30 cellular contexts compared by ENCODE assay signal in genomic region chr10:67603701-67604100, GRCh38.
"Had no signal": no experiment of that assay in that cellular context is flagged by ENCODE, and none has a peak within 500 bp of the region (broad histone marks: within the 10 kb centered on the region; RNA-seq: fewer than 3 reads in every experiment).

No MANE protein-coding gene starts in this region.

- H3K27ac ChIP-seq: ascending aorta, KMS-11, PC-9, SJCRH30, SK-N-MC had no signal

- H3K9me3 ChIP-seq: ascending aorta, SJCRH30 had no signal

- H3K9ac ChIP-seq: KMS-11 had no signal

- H3K4me2 ChIP-seq: KMS-11, PC-9 had no signal

- ATAC-seq: activated CD4-positive, alpha-beta T cell treated with anti-CD3 and anti-CD28 coated beads for 36 hours; activated CD4-positive, CD25-positive, alpha-beta regulatory T cell treated with anti-CD3 and anti-CD28 coated beads, Interleukin-2, amount 50 U/mL, for 24 hours; activated CD8-positive, alpha-beta T cell treated with anti-CD3 and anti-CD28 coated beads, Interleukin-2, amount 10 ng/mL, durations not matched to agents 7 days and 5 days had no signal

- H3K9me3 Mint-ChIP-seq: activated CD4-positive, alpha-beta T cell treated with anti-CD3 and anti-CD28 coated beads, Interleukin-2, amount 10 ng/mL, durations not matched to agents 7 days and 5 days; activated naive CD4-positive, alpha-beta T cell treated with anti-CD3 and anti-CD28 coated beads, Interleukin-2, amount 50 U/mL, for 24 hours; activated naive CD8-positive, alpha-beta T cell treated with anti-CD3 and anti-CD28 coated beads, Interleukin-2, amount 10 ng/mL, durations not matched to agents 7 days and 5 days; activated T-cell treated with anti-CD3 and anti-CD28 coated beads, Interleukin-2, amount 50 U/mL, for 24 hours had no signal

- H3K4me1 ChIP-seq: ascending aorta had no signal

- H3K27ac Mint-ChIP-seq: activated CD4-positive, alpha-beta T cell treated with anti-CD3 and anti-CD28 coated beads for 36 hours; activated CD4-positive, alpha-beta T cell treated with anti-CD3 and anti-CD28 coated beads, Interleukin-2, amount 10 ng/mL, durations not matched to agents 7 days and 5 days; activated CD8-positive, alpha-beta T cell treated with anti-CD3 and anti-CD28 coated beads, Interleukin-2, amount 10 ng/mL, durations not matched to agents 7 days and 5 days; activated naive CD4-positive, alpha-beta T cell treated with anti-CD3 and anti-CD28 coated beads, Interleukin-2, amount 50 U/mL, for 24 hours; activated naive CD8-positive, alpha-beta T cell treated with anti-CD3 and anti-CD28 coated beads, Interleukin-2, amount 10 ng/mL, durations not matched to agents 7 days and 5 days; activated T-cell treated with anti-CD3 and anti-CD28 coated beads, Interleukin-2, amount 50 U/mL, for 24 hours; activated T-helper 2 cell treated with anti-CD3 and anti-CD28 coated beads, Interferon-gamma antibody, Interleukin-2, Interleukin-4, amounts not matched to agents 10 μg/mL and 5 μg/mL and 100 μg/mL, durations not matched to agents 14 hours and 24 hours and 36 hours had no signal

- H3K36me3 ChIP-seq: ascending aorta, SJCRH30 had no signal

- H2AFZ ChIP-seq: PC-9 had no signal

- H3K4me3 ChIP-seq: ascending aorta, PC-9, SJCRH30, SK-N-MC had no signal

- H3K4me3 Mint-ChIP-seq: activated CD4-positive, alpha-beta T cell treated with anti-CD3 and anti-CD28 coated beads for 36 hours; activated CD4-positive, alpha-beta T cell treated with anti-CD3 and anti-CD28 coated beads, Interleukin-2, amount 10 ng/mL, durations not matched to agents 7 days and 5 days; activated CD8-positive, alpha-beta T cell treated with anti-CD3 and anti-CD28 coated beads, Interleukin-2, amount 10 ng/mL, durations not matched to agents 7 days and 5 days; activated naive CD4-positive, alpha-beta T cell treated with anti-CD3 and anti-CD28 coated beads, Interleukin-2, amount 50 U/mL, for 24 hours; activated naive CD8-positive, alpha-beta T cell treated with anti-CD3 and anti-CD28 coated beads, Interleukin-2, amount 10 ng/mL, durations not matched to agents 7 days and 5 days; activated T-cell treated with anti-CD3 and anti-CD28 coated beads, Interleukin-2, amount 50 U/mL, for 24 hours had no signal

- DNase-seq: activated CD4-positive, alpha-beta T cell treated with anti-CD3 and anti-CD28 coated beads for 36 hours; activated CD4-positive, alpha-beta T cell treated with anti-CD3 and anti-CD28 coated beads, Interleukin-2, amount 10 ng/mL, durations not matched to agents 7 days and 5 days; activated CD4-positive, alpha-beta T cell treated with anti-CD3 and anti-CD28 coated beads, Interleukin-2, amount 50 U/mL, for 48 hours; activated CD8-positive, alpha-beta T cell treated with anti-CD3 and anti-CD28 coated beads, Interleukin-2, amount 10 ng/mL, durations not matched to agents 7 days and 5 days; activated gamma-delta T cell; activated naive CD4-positive, alpha-beta T cell treated with Interleukin-2 at 50 U/mL for 16 hours; activated naive CD8-positive, alpha-beta T cell treated with anti-CD3 and anti-CD28 coated beads, Interleukin-2, amount 10 ng/mL, durations not matched to agents 7 days and 5 days; activated T-cell treated with anti-CD3 and anti-CD28 coated beads, Interleukin-2, amount 50 U/mL, for 24 hours; amygdala; caudate nucleus; MM.1S; MV-4-11; NCI-H1092; NCI-H1436 treated with DMSO at 0.1 percent for 48 hours; NCI-H1694 treated with DMSO at 0.1 percent for 48 hours; NCI-H2029; NCI-H345; NCI-H524 treated with DMSO at 0.1 percent for 48 hours; NCI-H748 treated with DMSO at 0.1 percent for 48 hours; NK-92 treated with Interleukin-12 subunit alpha and Interleukin-12 subunit beta, amount 100 ng/mL, for 24 hours; PC-9; SHP77; SJCRH30; T1000 had no signal

- H3K27me3 ChIP-seq: ascending aorta, SJCRH30 had no signal
